Comparison of ENCODE assay signal across 1 cellular context in genomic region chr17:28908640-28909098, GRCh38.
TF ChIP-seq lines count a peak whose summit lies in the region.

No MANE protein-coding gene starts in this region.

TF ChIP-seq in GM23338, 12 proteins besides CTCF, POLR2A, EP300 and RAD21 (continued from another document):
- TF ChIP-seq ZNF462 (CRISPR knock-in tag; IDR thresholded peaks at IDR 0.05) = no peak
- no peak for TF ChIP-seq ZNF331 (CRISPR knock-in tag; IDR thresholded peaks at IDR 0.05; ENCODE audit: low read depth)
- TF ChIP-seq JUNB (IDR thresholded peaks at IDR 0.05; ENCODE audit: unreplicated experiment) = no peak
- no peak for TF ChIP-seq EZH2 (IDR thresholded peaks at IDR 0.05; ENCODE audit: low read depth, unreplicated experiment)
- TF ChIP-seq, protein P1, sequence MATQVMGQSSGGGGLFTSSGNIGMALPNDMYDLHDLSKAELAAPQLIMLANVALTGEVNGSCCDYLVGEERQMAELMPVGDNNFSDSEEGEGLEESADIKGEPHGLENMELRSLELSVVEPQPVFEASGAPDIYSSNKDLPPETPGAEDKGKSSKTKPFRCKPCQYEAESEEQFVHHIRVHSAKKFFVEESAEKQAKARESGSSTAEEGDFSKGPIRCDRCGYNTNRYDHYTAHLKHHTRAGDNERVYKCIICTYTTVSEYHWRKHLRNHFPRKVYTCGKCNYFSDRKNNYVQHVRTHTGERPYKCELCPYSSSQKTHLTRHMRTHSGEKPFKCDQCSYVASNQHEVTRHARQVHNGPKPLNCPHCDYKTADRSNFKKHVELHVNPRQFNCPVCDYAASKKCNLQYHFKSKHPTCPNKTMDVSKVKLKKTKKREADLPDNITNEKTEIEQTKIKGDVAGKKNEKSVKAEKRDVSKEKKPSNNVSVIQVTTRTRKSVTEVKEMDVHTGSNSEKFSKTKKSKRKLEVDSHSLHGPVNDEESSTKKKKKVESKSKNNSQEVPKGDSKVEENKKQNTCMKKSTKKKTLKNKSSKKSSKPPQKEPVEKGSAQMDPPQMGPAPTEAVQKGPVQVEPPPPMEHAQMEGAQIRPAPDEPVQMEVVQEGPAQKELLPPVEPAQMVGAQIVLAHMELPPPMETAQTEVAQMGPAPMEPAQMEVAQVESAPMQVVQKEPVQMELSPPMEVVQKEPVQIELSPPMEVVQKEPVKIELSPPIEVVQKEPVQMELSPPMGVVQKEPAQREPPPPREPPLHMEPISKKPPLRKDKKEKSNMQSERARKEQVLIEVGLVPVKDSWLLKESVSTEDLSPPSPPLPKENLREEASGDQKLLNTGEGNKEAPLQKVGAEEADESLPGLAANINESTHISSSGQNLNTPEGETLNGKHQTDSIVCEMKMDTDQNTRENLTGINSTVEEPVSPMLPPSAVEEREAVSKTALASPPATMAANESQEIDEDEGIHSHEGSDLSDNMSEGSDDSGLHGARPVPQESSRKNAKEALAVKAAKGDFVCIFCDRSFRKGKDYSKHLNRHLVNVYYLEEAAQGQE (IDR thresholded peaks at IDR 0.05; ENCODE audit: unreplicated experiment) = no peak
- no peak for TF ChIP-seq POLR2AphosphoS5 (IDR thresholded peaks at IDR 0.05; ENCODE audit: low read depth)
- TF ChIP-seq EZH2phosphoT487 (IDR thresholded peaks at IDR 0.05; ENCODE audit: unreplicated experiment) = no peak
